In genomic region chr3:4493008-4493930, GRCh38 we compare ENCODE assay signal across 8 cellular contexts. TPM values are rescaled to one million over a fixed set of nuclear protein-coding genes. Genes with fewer than 3 reads are reported as not detected.
DNase-seq lines count a peak whose midpoint lies in the region; ATAC-seq and TF ChIP-seq lines count a peak whose summit lies in the region.

TSS of gene ITPR1 (plus strand) at chr3:4493348. CDS start at chr3:4516492, 23,144 bp downstream.

- no peak for TF ChIP-seq CTCF in DOHH2 (IDR thresholded peaks at IDR 0.05; ENCODE audit: low read depth, low read length, poor library complexity, severe bottlenecking)
- no peak for TF ChIP-seq CTCF in GM23338 (conservative IDR thresholded peaks at IDR 0.05; ENCODE audit: low read depth in 2 of 2)
- peak in 1 of 2 donors; percentile 3 for TF ChIP-seq CTCF in fibroblast of lung (conservative IDR thresholded peaks at IDR 0.05 in 1 of 2, IDR thresholded peaks at IDR 0.05 in 1 of 2; ENCODE audit: low read depth in 1 of 2, low read length in 2 of 2)

- H3K9ac ChIP-seq in fibroblast of lung (ENCODE audit: insufficient read depth, low read length), result peak within 1 kb of the TSS; percentile 73

- H3K9me2 ChIP-seq in DOHH2 (replicated peaks; ENCODE audit: control insufficient read depth, low read length) (no peaks in the 10 kb centered on the region), GM23338 (ENCODE audit: insufficient read depth) (no peaks in the 10 kb centered on the region)

- peaks cover 28% of the 10 kb centered on the region for H3K27me3 ChIP-seq in DOHH2 (ENCODE audit: control insufficient read depth, low read length)
- H3K27me3 ChIP-seq in GM23338 (ENCODE audit: insufficient read depth), result peaks cover 31% of the 10 kb centered on the region
- H3K27me3 ChIP-seq in fibroblast of lung (ENCODE audit: control insufficient read depth, insufficient read depth, low read length), result no peaks in the 10 kb centered on the region

- DNase-seq in GM23338 (ENCODE audit: low spot score), result peak; percentile 99
- DNase-seq in LHCN-M2 (ENCODE audit: low read depth), result peak; percentile 99
- peak; percentile 98 for DNase-seq in RPMI8226
- peak; percentile 96 for DNase-seq in activated T-helper 1 cell treated with anti-CD3 and anti-CD28 coated beads, Interleukin-2, amount 50 U/mL, for 16 hours (ENCODE audit: low read depth in 1 of 2, low spot score in 1 of 2)
- DNase-seq in fibroblast of lung (ENCODE audit: low read depth in 2 of 2), result peak; percentile 98 to 99
- peak; percentile 90 to 100 (median 98) for DNase-seq in naive thymus-derived CD8-positive, alpha-beta T cell
- peak; percentile 93 to 99 (median 98) for DNase-seq in stimulated activated naive CD4-positive, alpha-beta T cell (lab: John Stamatoyannopoulos, UW)

- H3K9me3 ChIP-seq in DOHH2 (ENCODE audit: control insufficient read depth, insufficient read depth, low read length) (no peaks in the 10 kb centered on the region), fibroblast of lung (ENCODE audit: control insufficient read depth, insufficient read depth, low read depth, low read length) (no peaks in the 10 kb centered on the region)

- peak within 1 kb of the TSS; percentile 98 for H2AFZ ChIP-seq in GM23338
- H2AFZ ChIP-seq in fibroblast of lung (ENCODE audit: low read length), result peak within 1 kb of the TSS; percentile 79

- no peaks in the 10 kb centered on the region for H3K9me3 Mint-ChIP-seq in GM23338
- no peaks in the 10 kb centered on the region for H3K9me3 Mint-ChIP-seq in naive thymus-derived CD8-positive, alpha-beta T cell

- H3K27ac Mint-ChIP-seq in GM23338, result peak within 1 kb of the TSS; percentile 94
- H3K27ac Mint-ChIP-seq in naive thymus-derived CD8-positive, alpha-beta T cell, result peak within 1 kb of the TSS; percentile 81 to 96 (median 93)

- H3K27me3 Mint-ChIP-seq in GM23338 (ENCODE audit: insufficient read depth, low read depth, poor library complexity), result peaks cover 19% of the 10 kb centered on the region
- H3K27me3 Mint-ChIP-seq in naive thymus-derived CD8-positive, alpha-beta T cell, result no peaks in the 10 kb centered on the region

- H3K4me2 ChIP-seq in DOHH2 (ENCODE audit: low read length), result peak within 1 kb of the TSS; percentile 90
- H3K4me2 ChIP-seq in GM23338, result peak within 1 kb of the TSS; percentile 95
- peak within 1 kb of the TSS; percentile 95 for H3K4me2 ChIP-seq in fibroblast of lung (ENCODE audit: extremely low read depth, insufficient read depth, low read length)

- H3K4me3 ChIP-seq in DOHH2 (ENCODE audit: low read length) (peak within 1 kb of the TSS; percentile 95), GM23338 (peak within 1 kb of the TSS; percentile 86), fibroblast of lung (replicated peaks in 1 of 4; ENCODE audit: control extremely low read depth in 1 of 4, insufficient read depth in 1 of 4, low read depth in 3 of 4, low read length in 4 of 4) (peak within 1 kb of the TSS; percentile 67 to 95 (median 78))

- no peaks in the 10 kb centered on the region for H3K36me3 Mint-ChIP-seq in GM23338 (ENCODE audit: low read depth)
- H3K36me3 Mint-ChIP-seq in naive thymus-derived CD8-positive, alpha-beta T cell, result peaks cover 0 to 13% (median 0%) of the 10 kb centered on the region in 3 donors

- H3K4me1 ChIP-seq in DOHH2 (ENCODE audit: control insufficient read depth, low read length) (peaks cover 42% of the 10 kb centered on the region), GM23338 (ENCODE audit: insufficient read depth) (peaks cover 5% of the 10 kb centered on the region; the same call in 1 of the 2 replicates), fibroblast of lung (ENCODE audit: control insufficient read depth, extremely low read depth, insufficient read depth, low read length) (no peaks in the 10 kb centered on the region)

- peaks cover 16% of the 10 kb centered on the region for H3K4me1 Mint-ChIP-seq in GM23338
- peaks cover 29 to 58% (median 37%) of the 10 kb centered on the region in 4 donors for H3K4me1 Mint-ChIP-seq in naive thymus-derived CD8-positive, alpha-beta T cell

- H3K36me3 ChIP-seq in DOHH2 (ENCODE audit: control insufficient read depth, low read length) (peaks cover 23% of the 10 kb centered on the region), GM23338 (ENCODE audit: insufficient read depth) (no peaks in the 10 kb centered on the region), fibroblast of lung (ENCODE audit: control insufficient read depth, insufficient read depth, low read length) (no peaks in the 10 kb centered on the region)

- H3F3A ChIP-seq in DOHH2 (ENCODE audit: control insufficient read depth, insufficient read depth) (peaks cover 15% of the 10 kb centered on the region), GM23338 (replicated peaks; ENCODE audit: low read depth) (0 out of 2 replicates have a peak, but pooled peaks cover 4% of the 10 kb centered on the region)

- H3K4me3 Mint-ChIP-seq in GM23338, result peak within 1 kb of the TSS; percentile 89
- H3K4me3 Mint-ChIP-seq in naive thymus-derived CD8-positive, alpha-beta T cell, result peak within 1 kb of the TSS; percentile 93 to 98 (median 97)

- H3K79me2 ChIP-seq in DOHH2 (ENCODE audit: control insufficient read depth, low read length) (peaks cover 31% of the 10 kb centered on the region), GM23338 (replicated peaks; ENCODE audit: insufficient read depth) (no peaks in the 10 kb centered on the region), fibroblast of lung (ENCODE audit: control insufficient read depth, insufficient read depth, low read length) (no peaks in the 10 kb centered on the region)

- H3K27ac ChIP-seq in DOHH2 (ENCODE audit: low read depth, low read length) (peak within 1 kb of the TSS; percentile 76), GM23338 (ENCODE audit: low read depth) (peak within 1 kb of the TSS; percentile 97), fibroblast of lung (ENCODE audit: insufficient read depth, low read length) (peak within 1 kb of the TSS; percentile 54)

- H4K20me1 ChIP-seq in DOHH2 (ENCODE audit: control insufficient read depth, insufficient read depth, low read depth, low read length) (no peaks in the 10 kb centered on the region), GM23338 (replicated peaks; ENCODE audit: insufficient read depth) (no peaks in the 10 kb centered on the region), fibroblast of lung (ENCODE audit: control insufficient read depth, extremely low read depth, insufficient read depth, low read length) (no peaks in the 10 kb centered on the region)

- POLR2A ChIA-PET in naive thymus-derived CD8-positive, alpha-beta T cell (lab: Charles Lee), result interaction anchor here (0.6 to 4.5 kb wide), 24 partner anchors 11 to 1301 kb away, joined by 3 to 87 read pairs (median 5); partner anchors contain the start of genes EDEM1, SETMAR and SUMF1

- ATAC-seq in GM23338, result peak; percentile 91
- peak; percentile 85 to 87 for ATAC-seq in naive thymus-derived CD8-positive, alpha-beta T cell

TF ChIP-seq in GM23338, 12 proteins besides CTCF, POLR2A, EP300 and RAD21 (continues in another document):
- TF ChIP-seq ZNF114 (CRISPR knock-in tag; IDR thresholded peaks at IDR 0.05) (no peak), STAT1 (IDR thresholded peaks at IDR 0.05; ENCODE audit: unreplicated experiment) (no peak), ETS1 (IDR thresholded peaks at IDR 0.05) (peak; percentile 94), CREB1 (CRISPR knock-in tag; IDR thresholded peaks at IDR 0.05; ENCODE audit: low read depth) (peak; percentile 68), POLR2AphosphoS5 (IDR thresholded peaks at IDR 0.05; ENCODE audit: low read depth) (peak; percentile 100), ZNF331 (CRISPR knock-in tag; IDR thresholded peaks at IDR 0.05; ENCODE audit: low read depth) (0 out of 2 replicates have a peak, but pooled peaks have one; percentile 40), REST (IDR thresholded peaks at IDR 0.05; ENCODE audit: unreplicated experiment) (peak; percentile 10)

RNA-seq across cellular contexts. Expression of gene ITPR1, which starts in this region (rescaled TPM):
- total RNA-seq in GM23338 (2014; rRNA removed; shearing (Covaris generic)), result 16.2 and 21.0 TPM in 2 replicates
- polyA plus RNA-seq in GM23338 (2016; fragmentation: Nextera tagmentation; extraction: Ambion mirVana), result 5.2 and 6.8 TPM in 2 replicates
- total RNA-seq in LHCN-M2 (2014; rRNA removed), result 27.6 and 36.4 TPM in 2 replicates
- 1.8 TPM for polyA plus RNA-seq in LHCN-M2 (2012)
- total RNA-seq in fibroblast of lung, result 48.0 and 87.0 TPM in 2 replicates
- 6.7 and 19.2 TPM in 2 replicates for polyA plus RNA-seq in fibroblast of lung
- polyA plus RNA-seq in fibroblast of lung (2012), result 4.8 and 16.3 TPM in 2 replicates
- polyA minus RNA-seq in fibroblast of lung (ENCODE audit: low replicate concordance), result 7.0 and 28.0 TPM in 2 replicates
- 10 to 100 TPM; 78.7 to 80.4 TPM for total RNA-seq in naive thymus-derived CD8-positive, alpha-beta T cell
- polyA plus RNA-seq in naive thymus-derived CD8-positive, alpha-beta T cell, result 10 to 100 TPM in 1 of 3 donors, 1 to 10 TPM in 2; 8.3 to 10.6 (median 9.7) TPM

Comparison
In these comparisons a context has a peak if more than half of its experiments do, and no peak if none do; other contexts are left out.
1. Peak in every context shown above with its lines: DNase-seq, ATAC-seq, H3K4me3 ChIP-seq and H3K27ac ChIP-seq.